In the genomic region with DNA sequence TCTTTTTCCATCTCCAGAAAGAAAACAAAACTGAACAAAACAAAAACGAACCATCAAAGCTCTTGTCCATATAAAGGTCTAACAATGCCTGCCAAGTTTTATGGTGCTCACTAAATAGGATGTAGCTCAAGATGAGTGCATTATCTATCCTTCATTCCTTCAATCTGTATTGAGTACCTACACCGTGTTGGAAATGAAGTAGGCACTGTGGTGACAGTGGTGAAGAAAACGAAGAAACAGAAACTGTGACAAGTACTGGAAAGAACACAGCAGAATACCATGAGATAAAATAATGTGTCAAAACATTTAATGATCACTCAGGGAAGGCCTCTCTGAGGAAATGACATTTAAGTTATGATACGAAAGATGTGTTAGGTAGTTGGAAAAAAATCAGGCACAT, we compare ENCODE assay signal across 19 cellular contexts. TPM values are rescaled to one million over a fixed set of nuclear protein-coding genes. Genes with fewer than 3 reads are reported as not detected.
DNase-seq lines count a peak whose midpoint lies in the region; ATAC-seq lines count a peak whose summit lies in the region.
"Had no signal": no experiment of that assay in that cellular context is flagged by ENCODE, and none has a peak within 500 bp of the region (broad histone marks: within the 10 kb centered on the region; RNA-seq: fewer than 3 reads in every experiment).

No MANE protein-coding gene starts in this region.

- H3K4me1 Mint-ChIP-seq in activated T-cell treated with anti-CD3 and anti-CD28 coated beads, Interleukin-2, amount 50 U/mL, for 4 hours (ENCODE audit: low read depth): peaks cover 78% of the 10 kb centered on the region
- H3K4me1 Mint-ChIP-seq in activated naive CD8-positive, alpha-beta T cell (ENCODE audit: low read depth): peaks cover 80% of the 10 kb centered on the region
- peaks cover 80% of the 10 kb centered on the region for H3K4me1 Mint-ChIP-seq in stimulated activated effector memory CD8-positive, alpha-beta T cell treated with anti-CD3 and anti-CD28 coated beads, Interleukin-12 subunit alpha, Interleukin-12 subunit beta, amount 100 ng/mL, for 72 hours

- peaks cover 96% of the 10 kb centered on the region for H3K4me1 ChIP-seq in Karpas-422 (ENCODE audit: low read length)
- H3K4me1 ChIP-seq: neural progenitor cell had no signal

- peak overlapping the region; percentile 46 for H3K4me2 ChIP-seq in Karpas-422 (ENCODE audit: low read depth, low read length, poor library complexity, severe bottlenecking)
- H3K4me2 ChIP-seq: neural progenitor cell had no signal

- peaks cover 13% of the 10 kb centered on the region; the same call in 1 of the 2 replicates for H3K36me3 ChIP-seq in Karpas-422 (ENCODE audit: insufficient read depth, low read length)
- H3K36me3 ChIP-seq: neural progenitor cell, tibial nerve had no signal

- H4K20me1 ChIP-seq in Karpas-422 (ENCODE audit: insufficient read depth, low read depth, low read length): no peaks in the 10 kb centered on the region

- no peaks in the 10 kb centered on the region for H3K9me2 ChIP-seq in Karpas-422 (replicated peaks; ENCODE audit: insufficient read depth, low read length)

- peaks cover 46% of the 10 kb centered on the region for H3K36me3 Mint-ChIP-seq in activated T-cell treated with anti-CD3 and anti-CD28 coated beads, Interleukin-2, amount 50 U/mL, for 4 hours (ENCODE audit: insufficient read depth)
- peaks cover 34% of the 10 kb centered on the region for H3K36me3 Mint-ChIP-seq in activated naive CD8-positive, alpha-beta T cell
- H3K36me3 Mint-ChIP-seq in stimulated activated effector memory CD8-positive, alpha-beta T cell treated with anti-CD3 and anti-CD28 coated beads, Interleukin-12 subunit alpha, Interleukin-12 subunit beta, amount 100 ng/mL, for 72 hours: peaks cover 91% of the 10 kb centered on the region

- H3K9ac ChIP-seq in Karpas-422 (ENCODE audit: low read length): 0 out of 2 replicates have a peak overlapping the region, but pooled peaks have one; percentile 1
- H3K9ac ChIP-seq: neural progenitor cell had no signal

- ATAC-seq in activated T-cell treated with anti-CD3 and anti-CD28 coated beads, Interleukin-2, amount 50 U/mL, for 4 hours: peak; percentile 54 to 67
- peak; percentile 71 for ATAC-seq in stimulated activated effector memory CD8-positive, alpha-beta T cell treated with anti-CD3 and anti-CD28 coated beads, Interleukin-12 subunit alpha, Interleukin-12 subunit beta, amount 100 ng/mL, for 72 hours
- ATAC-seq in HG03571 (IDR thresholded peaks at IDR 0.05; ENCODE audit: unreplicated experiment) (no peak), HG02884 (IDR thresholded peaks at IDR 0.05; ENCODE audit: unreplicated experiment) (no peak)
- ATAC-seq: HepG2, PC-3 had no signal

- H3K4me3 Mint-ChIP-seq in activated T-cell treated with anti-CD3 and anti-CD28 coated beads, Interleukin-2, amount 50 U/mL, for 4 hours: peak overlapping the region; percentile 48
- peak overlapping the region; percentile 51 for H3K4me3 Mint-ChIP-seq in activated naive CD8-positive, alpha-beta T cell
- peak overlapping the region; percentile 60 for H3K4me3 Mint-ChIP-seq in stimulated activated effector memory CD8-positive, alpha-beta T cell treated with anti-CD3 and anti-CD28 coated beads, Interleukin-12 subunit alpha, Interleukin-12 subunit beta, amount 100 ng/mL, for 72 hours
- H3K4me3 Mint-ChIP-seq: neural progenitor cell had no signal

- no peak overlapping the region for H3K4me3 ChIP-seq in Karpas-422 (ENCODE audit: low read length)
- H3K4me3 ChIP-seq: neural progenitor cell, SJCRH30, tibial nerve had no signal

- H3K27ac ChIP-seq in Karpas-422 (ENCODE audit: low read length): peak overlapping the region; percentile 91
- H3K27ac ChIP-seq: neural progenitor cell, SJCRH30, tibial nerve had no signal

- no peak overlapping the region for H2AFZ ChIP-seq in Karpas-422 (ENCODE audit: low read length)
- H2AFZ ChIP-seq: neural progenitor cell had no signal

- DNase-seq in activated T-cell treated with anti-CD3 and anti-CD28 coated beads, Interleukin-2, amount 50 U/mL, for 4 hours: no peak
- no peak for DNase-seq in activated T-cell treated with anti-CD3 and anti-CD28 coated beads for 4 hours
- DNase-seq in Karpas-422: no peak
- DNase-seq in stimulated activated effector memory CD8-positive, alpha-beta T cell treated with anti-CD3 and anti-CD28 coated beads, Interleukin-12 subunit alpha, Interleukin-12 subunit beta, amount 100 ng/mL, for 72 hours (ENCODE audit: low spot score in 2 of 2): no peak
- no peak for DNase-seq in DMS153 treated with DMSO at 0.1 percent for 48 hours (lab: John Stamatoyannopoulos, UW; ENCODE audit: unreplicated experiment)
- DNase-seq: ACHN; GOT3; mammary epithelial cell; NCI-H1436; NCI-H69; PC-3; SJCRH30; stimulated activated CD4-positive, alpha-beta T cell treated with anti-CD3 and anti-CD28 coated beads, Interleukin-12 subunit alpha, Interleukin-12 subunit beta, amount 100 ng/mL, for 4 hours had no signal

- peak overlapping the region; percentile 87 for H3K27ac Mint-ChIP-seq in activated naive CD8-positive, alpha-beta T cell
- peak overlapping the region; percentile 88 for H3K27ac Mint-ChIP-seq in stimulated activated effector memory CD8-positive, alpha-beta T cell treated with anti-CD3 and anti-CD28 coated beads, Interleukin-12 subunit alpha, Interleukin-12 subunit beta, amount 100 ng/mL, for 72 hours
- H3K27ac Mint-ChIP-seq: neural progenitor cell had no signal

- peaks cover 94% of the 10 kb centered on the region for H3K79me2 ChIP-seq in Karpas-422 (ENCODE audit: low read length)

- no peaks in the 10 kb centered on the region for H3K9me3 ChIP-seq in Karpas-422 (ENCODE audit: low read length)
- H3K9me3 ChIP-seq: SJCRH30, tibial nerve had no signal

- no peaks in the 10 kb centered on the region for H3K9me3 Mint-ChIP-seq in activated T-cell treated with anti-CD3 and anti-CD28 coated beads, Interleukin-2, amount 50 U/mL, for 4 hours
- no peaks in the 10 kb centered on the region for H3K9me3 Mint-ChIP-seq in activated naive CD8-positive, alpha-beta T cell (ENCODE audit: low read depth)
- no peaks in the 10 kb centered on the region for H3K9me3 Mint-ChIP-seq in stimulated activated effector memory CD8-positive, alpha-beta T cell treated with anti-CD3 and anti-CD28 coated beads, Interleukin-12 subunit alpha, Interleukin-12 subunit beta, amount 100 ng/mL, for 72 hours

- H3K27me3 ChIP-seq in Karpas-422 (ENCODE audit: low read length): no peaks in the 10 kb centered on the region
- H3K27me3 ChIP-seq: neural progenitor cell, SJCRH30, tibial nerve had no signal

- H3K27me3 Mint-ChIP-seq in activated T-cell treated with anti-CD3 and anti-CD28 coated beads, Interleukin-2, amount 50 U/mL, for 4 hours (ENCODE audit: low read depth): no peaks in the 10 kb centered on the region
- no peaks in the 10 kb centered on the region for H3K27me3 Mint-ChIP-seq in activated naive CD8-positive, alpha-beta T cell

RNA-seq across cellular contexts. Expression of a gene that starts 36.2 kb away (rescaled TPM):
- 10 to 100 TPM; 61.0 to 78.6 (median 70.4) TPM for total RNA-seq in activated T-cell treated with anti-CD3 and anti-CD28 coated beads, Interleukin-2, amount 50 U/mL, for 4 hours
- 94.9 and 98.8 TPM in 2 replicates for total RNA-seq in Karpas-422 (2014; rRNA removed; shearing (Covaris generic); ENCODE audit: low replicate concordance)

Comparison
In these comparisons a context has a peak if more than half of its experiments do, and no peak if none do; other contexts are left out.
1. ATAC-seq: peak in activated T-cell treated with anti-CD3 and anti-CD28 coated beads, Interleukin-2, amount 50 U/mL, for 4 hours (2 of 2) and stimulated activated effector memory CD8-positive, alpha-beta T cell treated with anti-CD3 and anti-CD28 coated beads, Interleukin-12 subunit alpha, Interleukin-12 subunit beta, amount 100 ng/mL, for 72 hours (single experiment); none in HG03571 (single experiment) and HG02884 (single experiment).
2. Peak in every context shown above with its lines, with median percentiles within 50 percentile points of each other: H3K4me3 Mint-ChIP-seq.